11 cellular contexts compared by ENCODE assay signal in genomic region chr7:14902589-14902963, GRCh38. TPM values are rescaled to one million over a fixed set of nuclear protein-coding genes. Genes with fewer than 3 reads are reported as not detected.
DNase-seq lines count a peak whose midpoint lies in the region; ATAC-seq and TF ChIP-seq lines count a peak whose summit lies in the region.
"Had no signal": no experiment of that assay in that cellular context is flagged by ENCODE, and none has a peak within 500 bp of the region (broad histone marks: within the 10 kb centered on the region; RNA-seq: fewer than 3 reads in every experiment).

Gene DGKB (minus strand): TSS chr7:14902751.

- H3K4me2 ChIP-seq in mesenchymal stem cell (ENCODE audit: low read length, poor library complexity, severe bottlenecking) = peak within 1 kb of the TSS; percentile 57

- 7% methylated on average over 12 of the region's 12 CpGs for WGBS in mesenchymal stem cell

- H3K27me3 Mint-ChIP-seq in MCF 10A (ENCODE audit: insufficient read depth, unreplicated experiment) (peaks cover 5% of the 10 kb centered on the region), osteocyte (ENCODE audit: unreplicated experiment) (no peaks in the 10 kb centered on the region), T-helper 17 cell (no peaks in the 10 kb centered on the region)

- peak within 1 kb of the TSS in 1 of 2 experiments; percentile 5 for H3K23ac ChIP-seq in mesenchymal stem cell (ENCODE audit: low read length in 2 of 2)

- H3K14ac ChIP-seq in mesenchymal stem cell (ENCODE audit: low read length in 2 of 2) = no peak within 1 kb of the TSS

- H3K4me3 Mint-ChIP-seq in MCF 10A (ENCODE audit: unreplicated experiment) (no peak within 1 kb of the TSS), osteocyte (ENCODE audit: unreplicated experiment) (no peak within 1 kb of the TSS), T-helper 17 cell (no peak within 1 kb of the TSS)

- H2BK15ac ChIP-seq in mesenchymal stem cell (ENCODE audit: low read depth, poor library complexity, severe bottlenecking) = no peak within 1 kb of the TSS

- TF ChIP-seq POLR2A in breast epithelium (IDR thresholded peaks at IDR 0.05) = no peak

- DNase-seq in breast epithelium (ENCODE audit: low spot score in 2 of 2) (no peak), MCF 10A (ENCODE audit: unreplicated experiment) (no peak), coronary artery (ENCODE audit: low spot score) (no peak), mesenchymal stem cell (peak; percentile 44), osteocyte (ENCODE audit: extremely low spot score, unreplicated experiment) (no peak), T-helper 17 cell (no peak)

- H3K18ac ChIP-seq in mesenchymal stem cell (ENCODE audit: low read depth in 1 of 2, low read length in 2 of 2) = no peak within 1 kb of the TSS

- H2BK120ac ChIP-seq in mesenchymal stem cell (ENCODE audit: low read depth, low read length) = no peak within 1 kb of the TSS

- no peak within 1 kb of the TSS for H2BK12ac ChIP-seq in mesenchymal stem cell (ENCODE audit: low read length in 2 of 2)

- H2AFZ ChIP-seq in mesenchymal stem cell (ENCODE audit: low read depth, low read length) = peak within 1 kb of the TSS; percentile 21

- no peaks in the 10 kb centered on the region for H3K36me3 Mint-ChIP-seq in MCF 10A (ENCODE audit: insufficient read depth, unreplicated experiment)
- no peaks in the 10 kb centered on the region for H3K36me3 Mint-ChIP-seq in osteocyte (ENCODE audit: unreplicated experiment)
- no peaks in the 10 kb centered on the region for H3K36me3 Mint-ChIP-seq in T-helper 17 cell (ENCODE audit: low read depth)

- no peak for ATAC-seq in GM18867 (IDR thresholded peaks at IDR 0.05; ENCODE audit: unreplicated experiment)
- no peak for ATAC-seq in GM18861 (IDR thresholded peaks at IDR 0.05; ENCODE audit: unreplicated experiment)
- no peak for ATAC-seq in T-helper 17 cell
- ATAC-seq: activated CD4-positive, CD25-positive, alpha-beta regulatory T cell treated with anti-CD3 and anti-CD28 coated beads, Interleukin-2, amount 50 U/mL, for 24 hours had no signal

- H3K9me3 Mint-ChIP-seq in MCF 10A (ENCODE audit: unreplicated experiment) (no peaks in the 10 kb centered on the region), osteocyte (ENCODE audit: unreplicated experiment) (no peaks in the 10 kb centered on the region)

- no peak within 1 kb of the TSS for H2AK5ac ChIP-seq in mesenchymal stem cell (ENCODE audit: low read length, severe bottlenecking)

- no peak within 1 kb of the TSS for H2BK5ac ChIP-seq in mesenchymal stem cell (ENCODE audit: low read depth, low read length, poor library complexity, severe bottlenecking)

- no peaks in the 10 kb centered on the region for H3K9me3 ChIP-seq in breast epithelium
- no peaks in the 10 kb centered on the region for H3K9me3 ChIP-seq in mesenchymal stem cell (ENCODE audit: control insufficient read depth, low read length)
- no peaks in the 10 kb centered on the region for H3K9me3 ChIP-seq in T-helper 17 cell (ENCODE audit: control insufficient read depth, low read length, poor library complexity, severe bottlenecking)

- intact Hi-C loops in breast epithelium (cut with DNase I; ENCODE audit: low total_unique reads) = no loop called here
- intact Hi-C loops in MCF 10A (cut with micrococcal nuclease) = no loop called here

- no peak within 1 kb of the TSS for H3K27ac Mint-ChIP-seq in MCF 10A (ENCODE audit: low read depth, unreplicated experiment)
- H3K27ac Mint-ChIP-seq in osteocyte (ENCODE audit: unreplicated experiment) = no peak within 1 kb of the TSS
- no peak within 1 kb of the TSS for H3K27ac Mint-ChIP-seq in T-helper 17 cell

- no peaks in the 10 kb centered on the region for H3K4me1 Mint-ChIP-seq in MCF 10A (ENCODE audit: insufficient read depth, unreplicated experiment)
- no peaks in the 10 kb centered on the region for H3K4me1 Mint-ChIP-seq in osteocyte (ENCODE audit: unreplicated experiment)
- no peaks in the 10 kb centered on the region for H3K4me1 Mint-ChIP-seq in T-helper 17 cell

- H3K27ac ChIP-seq in breast epithelium (no peak within 1 kb of the TSS), coronary artery (no peak within 1 kb of the TSS), mesenchymal stem cell (ENCODE audit: low read length, poor library complexity, severe bottlenecking) (no peak within 1 kb of the TSS)
- H3K27ac ChIP-seq: C4-2B had no signal

- TF ChIP-seq CTCF in breast epithelium (IDR thresholded peaks at IDR 0.05) (no peak), MCF 10A (IDR thresholded peaks at IDR 0.05; ENCODE audit: unreplicated experiment) (no peak), coronary artery (IDR thresholded peaks at IDR 0.05) (no peak), osteocyte (IDR thresholded peaks at IDR 0.05) (no peak)

- H3K4me3 ChIP-seq in breast epithelium (peak within 1 kb of the TSS; percentile 8 to 49 (median 24)), coronary artery (peak within 1 kb of the TSS; percentile 57), mesenchymal stem cell (ENCODE audit: insufficient read depth in 1 of 2, low read depth in 1 of 2, low read length in 2 of 2) (peak within 1 kb of the TSS in 1 of 2 experiments; percentile 75)

- CTCF ChIA-PET in MCF 10A (lab: Yijun Ruan, JAX) = interaction anchor here (0.7 kb wide), 1 partner anchor 9 kb away, joined by 3 read pairs; no protein-coding TSS in a partner anchor

- no peaks in the 10 kb centered on the region for H3K79me1 ChIP-seq in mesenchymal stem cell (replicated peaks; ENCODE audit: low read length, poor library complexity, severe bottlenecking)

- no peak within 1 kb of the TSS for H4K91ac ChIP-seq in mesenchymal stem cell (ENCODE audit: low read length)

- H3K36me3 ChIP-seq in breast epithelium (no peaks in the 10 kb centered on the region), mesenchymal stem cell (ENCODE audit: control insufficient read depth in 1 of 2, insufficient read depth in 2 of 2, low read depth in 1 of 2, low read length in 2 of 2) (no peaks in the 10 kb centered on the region)

- no peak within 1 kb of the TSS for H3K4ac ChIP-seq in mesenchymal stem cell (ENCODE audit: low read depth in 1 of 2, low read length in 2 of 2)

- peaks cover 0 to 7% of the 10 kb centered on the region in 2 donors for H3K27me3 ChIP-seq in breast epithelium
- peaks cover 0 to 10% of the 10 kb centered on the region in 2 experiments for H3K27me3 ChIP-seq in mesenchymal stem cell (ENCODE audit: control insufficient read depth in 1 of 2, insufficient read depth in 1 of 2, low read length in 2 of 2)

- H4K8ac ChIP-seq in mesenchymal stem cell (ENCODE audit: low read length) = no peak within 1 kb of the TSS

- POLR2A ChIA-PET in MCF 10A (lab: Yijun Ruan, JAX) = interaction anchor here (0.8 kb wide), 1 partner anchor 124 kb away, joined by 4 read pairs; no protein-coding TSS in a partner anchor

- H3K4me1 ChIP-seq in breast epithelium = no peaks in the 10 kb centered on the region
- H3K4me1 ChIP-seq in mesenchymal stem cell (ENCODE audit: control insufficient read depth, insufficient read depth, low read depth, low read length) = peaks cover 8% of the 10 kb centered on the region

- no TSS peak for BruUV-seq in MCF 10A (replicated peaks; lab: Mats Ljungman, UMichigan)

- peak within 1 kb of the TSS; percentile 35 for H3K9ac ChIP-seq in mesenchymal stem cell (ENCODE audit: low read length)

RNA-seq across cellular contexts. Expression of gene DGKB, which starts in this region (rescaled TPM):
- total RNA-seq in breast epithelium (under 1 TPM; 0.16 to 0.44 (median 0.33) TPM), MCF 10A (2022) (not detected in 2 replicates), osteocyte (0.32 and 0.57 TPM in 2 replicates), T-helper 17 cell (not detected)
- polyA plus RNA-seq in mesenchymal stem cell (2013, experiment 1 of 2) = 0.01 TPM
- 0.01 TPM for polyA plus RNA-seq in mesenchymal stem cell (2013, experiment 2 of 2)
- total RNA-seq: lung microvascular endothelial cell had no signal
